13 cellular contexts compared by ENCODE assay signal in genomic region chr5:136066705-136067271, GRCh38. TPM values are rescaled to one million over a fixed set of nuclear protein-coding genes. Genes with fewer than 3 reads are reported as not detected.
DNase-seq lines count a peak whose midpoint lies in the region; ATAC-seq, FAIRE-seq and TF ChIP-seq lines count a peak whose summit lies in the region.
"Had no signal": no experiment of that assay in that cellular context is flagged by ENCODE, and none has a peak within 500 bp of the region (broad histone marks: within the 10 kb centered on the region; RNA-seq: fewer than 3 reads in every experiment).

No MANE protein-coding gene starts in this region.

- FAIRE-seq in GM12878 (lab: Jason Lieb, UNC) = no peak
- FAIRE-seq: A204.1, TTC549, urothelium cell line had no signal

- ATAC-seq in GM12878 (peak; percentile 62), GM21390 (IDR thresholded peaks at IDR 0.05; ENCODE audit: unreplicated experiment) (no peak)
- no peak for ATAC-seq in activated T-helper 17 cell treated with anti-CD3 and anti-CD28 coated beads, Interleukin-2, amount 50 U/mL, for 72 hours (replicated peaks)
- ATAC-seq in activated CD8-positive, alpha-beta T cell treated with anti-CD3 and anti-CD28 coated beads, Interleukin-2, amount 10 ng/mL, durations not matched to agents 7 days and 5 days = no peak

- intact Hi-C loops in GM12878 (cut with micrococcal nuclease; ENCODE audit: unreplicated experiment) = no loop called here

- DNase-seq in NCI-H2107 treated with DMSO at 0.1 percent for 48 hours (lab: John Stamatoyannopoulos, UW; ENCODE audit: unreplicated experiment) (peak; percentile 1), NCI-H2107 (lab: John Stamatoyannopoulos, UW) (no peak), GM12878 (ENCODE audit: low read depth, low spot score) (no peak), iris pigment epithelial cell (ENCODE audit: low read depth) (peak; percentile 67), type B pancreatic cell (ENCODE audit: extremely low spot score, unreplicated experiment) (peak; percentile 39)
- DNase-seq in activated CD8-positive, alpha-beta T cell treated with anti-CD3 and anti-CD28 coated beads, Interleukin-2, amount 10 ng/mL, durations not matched to agents 7 days and 5 days = no peak
- DNase-seq: activated naive CD8-positive, alpha-beta T cell treated with anti-CD3 and anti-CD28 coated beads, Interleukin-2, amount 10 ng/mL, durations not matched to agents 7 days and 5 days; NCI-H1105 treated with DMSO at 0.1 percent for 48 hours had no signal

- BruUV-seq in GM12878 (replicated peaks; lab: Mats Ljungman, UMichigan) = no TSS peak

- TF ChIP-seq CTCF in GM12878 (IDR thresholded peaks at IDR 0.05 in 2 of 3, conservative IDR thresholded peaks at IDR 0.05 in 1 of 3; ENCODE audit: control insufficient read depth in 2 of 3, extremely low read depth in 1 of 3, insufficient read depth in 1 of 3, low read depth in 3 of 3, low read length in 3 of 3) (0 out of 6 replicates have a peak, but pooled peaks of 1 of the 3 experiments have one; percentile 2), type B pancreatic cell (conservative IDR thresholded peaks at IDR 0.05) (no peak)

- H3K9me3 Mint-ChIP-seq in type B pancreatic cell = peaks cover 9% of the 10 kb centered on the region
- no peaks in the 10 kb centered on the region for H3K9me3 Mint-ChIP-seq in activated T-helper 17 cell treated with anti-CD3 and anti-CD28 coated beads, Interleukin-2, amount 50 U/mL, for 72 hours
- H3K9me3 Mint-ChIP-seq in activated CD8-positive, alpha-beta T cell treated with anti-CD3 and anti-CD28 coated beads, Interleukin-2, amount 10 ng/mL, durations not matched to agents 7 days and 5 days (ENCODE audit: insufficient read depth) = no peaks in the 10 kb centered on the region
- H3K9me3 Mint-ChIP-seq: activated naive CD8-positive, alpha-beta T cell treated with anti-CD3 and anti-CD28 coated beads, Interleukin-2, amount 10 ng/mL, durations not matched to agents 7 days and 5 days had no signal

- no peaks in the 10 kb centered on the region; a peak in 1 of 4 replicates for H3K27me3 ChIP-seq in GM12878 (replicated peaks in 1 of 2; ENCODE audit: control insufficient read depth in 2 of 2, insufficient read depth in 2 of 2, low read length in 1 of 2)

- POLR2A ChIA-PET in GM12878 (lab: Charles Lee) = interaction anchor here (1.5 kb wide), 1 partner anchor 13 kb away, joined by 3 read pairs; no protein-coding TSS in a partner anchor
- POLR2A ChIA-PET in activated CD8-positive, alpha-beta T cell treated with anti-CD3 and anti-CD28 coated beads, Interleukin-2, amount 10 ng/mL, durations not matched to agents 7 days and 5 days (lab: Charles Lee) = no interaction called here

- H3K4me3 ChIP-seq in GM12878 = no peak overlapping the region

- TF ChIP-seq POLR2A in GM12878 (IDR thresholded peaks at IDR 0.05; ENCODE audit: low read depth, low read length) = no peak

- H3K4me3 Mint-ChIP-seq in type B pancreatic cell = no peak overlapping the region
- no peak overlapping the region for H3K4me3 Mint-ChIP-seq in activated T-helper 17 cell treated with anti-CD3 and anti-CD28 coated beads, Interleukin-2, amount 50 U/mL, for 72 hours
- H3K4me3 Mint-ChIP-seq in activated CD8-positive, alpha-beta T cell treated with anti-CD3 and anti-CD28 coated beads, Interleukin-2, amount 10 ng/mL, durations not matched to agents 7 days and 5 days = no peak overlapping the region
- H3K4me3 Mint-ChIP-seq: activated naive CD8-positive, alpha-beta T cell treated with anti-CD3 and anti-CD28 coated beads, Interleukin-2, amount 10 ng/mL, durations not matched to agents 7 days and 5 days had no signal

- H3K27ac ChIP-seq in GM12878 (ENCODE audit: control insufficient read depth, insufficient read depth) = no peak overlapping the region

- H3K4me1 ChIP-seq in GM12878 (ENCODE audit: control insufficient read depth, insufficient read depth, low read length) = no peaks in the 10 kb centered on the region

- no peaks in the 10 kb centered on the region for H4K20me1 ChIP-seq in GM12878 (ENCODE audit: control insufficient read depth, insufficient read depth)

- no peak overlapping the region for H3K9ac ChIP-seq in GM12878 (ENCODE audit: control insufficient read depth, insufficient read depth, low read length)

- no peaks in the 10 kb centered on the region; the same call in 2 of the 3 replicates for H3K9me3 ChIP-seq in GM12878 (replicated peaks; ENCODE audit: control insufficient read depth, insufficient read depth, low read length)

- no peaks in the 10 kb centered on the region for H3K79me2 ChIP-seq in GM12878 (ENCODE audit: control insufficient read depth, insufficient read depth, low read length)

- no peak overlapping the region for H3K4me2 ChIP-seq in GM12878 (ENCODE audit: control insufficient read depth, insufficient read depth)

- no peaks in the 10 kb centered on the region; a peak in 1 of 4 replicates for H3K36me3 ChIP-seq in GM12878 (ENCODE audit: control insufficient read depth in 2 of 2, insufficient read depth in 2 of 2, low read length in 1 of 2)

- H3K36me3 Mint-ChIP-seq in type B pancreatic cell = peaks cover 13% of the 10 kb centered on the region
- no peaks in the 10 kb centered on the region for H3K36me3 Mint-ChIP-seq in activated T-helper 17 cell treated with anti-CD3 and anti-CD28 coated beads, Interleukin-2, amount 50 U/mL, for 72 hours (ENCODE audit: low read depth)
- H3K36me3 Mint-ChIP-seq in activated CD8-positive, alpha-beta T cell treated with anti-CD3 and anti-CD28 coated beads, Interleukin-2, amount 10 ng/mL, durations not matched to agents 7 days and 5 days (ENCODE audit: low read depth) = no peaks in the 10 kb centered on the region
- H3K36me3 Mint-ChIP-seq: activated naive CD8-positive, alpha-beta T cell treated with anti-CD3 and anti-CD28 coated beads, Interleukin-2, amount 10 ng/mL, durations not matched to agents 7 days and 5 days had no signal

- RAD21 ChIA-PET in GM12878 (lab: Charles Lee; ENCODE audit: unreplicated experiment) = interaction anchor here (1.5 kb wide), 1 partner anchor 34 kb away, joined by 5 read pairs; no protein-coding TSS in a partner anchor

- no peak for TF ChIP-seq RAD21 in GM12878 (IDR thresholded peaks at IDR 0.05; ENCODE audit: insufficient read depth, low read depth, low read length)

- no peak for TF ChIP-seq EP300 in GM12878 (IDR thresholded peaks at IDR 0.05; ENCODE audit: borderline replicate concordance in 1 of 2, control insufficient read depth in 1 of 2, low read depth in 2 of 2, low read length in 2 of 2)

- SMC1A ChIA-PET in GM12878 (lab: Charles Lee; ENCODE audit: uncharacterized antibody, unreplicated experiment) = interaction anchor here (1.2 to 5.1 kb wide), 3 partner anchors 15 to 106 kb away, joined by 3 to 56 read pairs (median 56); no protein-coding TSS in a partner anchor

- H3K27ac Mint-ChIP-seq in type B pancreatic cell = peak overlapping the region; percentile 27
- no peak overlapping the region for H3K27ac Mint-ChIP-seq in activated T-helper 17 cell treated with anti-CD3 and anti-CD28 coated beads, Interleukin-2, amount 50 U/mL, for 72 hours
- no peak overlapping the region for H3K27ac Mint-ChIP-seq in activated CD8-positive, alpha-beta T cell treated with anti-CD3 and anti-CD28 coated beads, Interleukin-2, amount 10 ng/mL, durations not matched to agents 7 days and 5 days
- H3K27ac Mint-ChIP-seq: activated naive CD8-positive, alpha-beta T cell treated with anti-CD3 and anti-CD28 coated beads, Interleukin-2, amount 10 ng/mL, durations not matched to agents 7 days and 5 days had no signal

- WGBS in GM12878 (ENCODE audit: insufficient coverage, insufficient replicate concordance, low lambda C conversion rate, missing lambda C conversion rate) = 29% methylated on average over 4 of the region's 4 CpGs

- CTCF ChIA-PET in GM12878 (lab: Yijun Ruan, JAX) = interaction anchor here (1.6 to 5.9 kb wide), 2 partner anchors 9 to 16 kb away, joined by 4 to 74 read pairs; no protein-coding TSS in a partner anchor
- CTCF ChIA-PET in activated CD8-positive, alpha-beta T cell treated with anti-CD3 and anti-CD28 coated beads, Interleukin-2, amount 10 ng/mL, durations not matched to agents 7 days and 5 days (lab: Charles Lee) = no interaction called here

- no peak overlapping the region for H2AFZ ChIP-seq in GM12878 (ENCODE audit: control insufficient read depth, low read depth, low read length)

- H3K27me3 Mint-ChIP-seq in type B pancreatic cell = peaks cover 4% of the 10 kb centered on the region
- peaks cover 9% of the 10 kb centered on the region for H3K27me3 Mint-ChIP-seq in activated T-helper 17 cell treated with anti-CD3 and anti-CD28 coated beads, Interleukin-2, amount 50 U/mL, for 72 hours
- peaks cover 7% of the 10 kb centered on the region for H3K27me3 Mint-ChIP-seq in activated CD8-positive, alpha-beta T cell treated with anti-CD3 and anti-CD28 coated beads, Interleukin-2, amount 10 ng/mL, durations not matched to agents 7 days and 5 days (ENCODE audit: low read depth)

- in situ Hi-C loops in GM12878 (cut with MboI) = no loop called here

- peaks cover 9% of the 10 kb centered on the region for H3K4me1 Mint-ChIP-seq in type B pancreatic cell (ENCODE audit: unreplicated experiment)
- H3K4me1 Mint-ChIP-seq in activated T-helper 17 cell treated with anti-CD3 and anti-CD28 coated beads, Interleukin-2, amount 50 U/mL, for 72 hours = no peaks in the 10 kb centered on the region
- no peaks in the 10 kb centered on the region for H3K4me1 Mint-ChIP-seq in activated CD8-positive, alpha-beta T cell treated with anti-CD3 and anti-CD28 coated beads, Interleukin-2, amount 10 ng/mL, durations not matched to agents 7 days and 5 days (ENCODE audit: low read depth)
- H3K4me1 Mint-ChIP-seq: activated naive CD8-positive, alpha-beta T cell treated with anti-CD3 and anti-CD28 coated beads, Interleukin-2, amount 10 ng/mL, durations not matched to agents 7 days and 5 days had no signal

RNA-seq across cellular contexts. Expression of gene TGFBI, which starts 38.0 kb away (rescaled TPM):
- 0.84 TPM in 1 of 2 replicates, not detected in the other for total RNA-seq in GM12878 (2013; cell fraction: nucleolus; rRNA removed)
- 0.17 and 0.71 TPM in 2 replicates for total RNA-seq in GM12878 (2014; rRNA removed)
- 0.09 and 0.13 TPM in 2 replicates for total RNA-seq in GM12878 (2014; rRNA removed; fragmentation: Illumina TruSeq; extraction: Trizol)
- 0.64 and 1.3 TPM in 2 replicates for total RNA-seq in GM12878 (2021)
- polyA plus RNA-seq in GM12878 (2011; ENCODE audit: low read depth) = not detected
- polyA plus RNA-seq in GM12878 (2011; rRNA removed) = 0.06 and 0.20 TPM in 2 replicates
- polyA plus RNA-seq in GM12878 (2011; cell fraction: cytosol; rRNA removed) = 0.13 and 0.22 TPM in 2 replicates
- 0.37 and 0.39 TPM in 2 replicates for polyA plus RNA-seq in GM12878 (2011; cell fraction: nucleus; rRNA removed)
- 0.32 and 0.45 TPM in 2 replicates for polyA plus RNA-seq in GM12878 (2012)
- polyA plus RNA-seq in GM12878 (2014; fragmentation: Illumina TruSeq; extraction: Trizol) = 0.12 TPM in 1 of 2 replicates, not detected in the other
- under 1 TPM; 0.16 to 0.22 TPM for polyA plus RNA-seq in GM12878 (2014; fragmentation: Nextera tagmentation; extraction: Ambion mirVana)
- 0.13 and 0.23 TPM in 2 replicates for polyA plus RNA-seq in GM12878 (2014; rRNA removed)
- 1 to 10 TPM; 1.7 to 1.8 TPM for polyA plus RNA-seq in GM12878 (2016; fragmentation: Nextera tagmentation; extraction: Ambion mirVana)
- polyA minus RNA-seq in GM12878 (2011; rRNA and poly(A)+ RNA removed) = 0.44 and 0.62 TPM in 2 replicates
- polyA minus RNA-seq in GM12878 (2011; cell fraction: cytosol; rRNA and poly(A)+ RNA removed) = 0.80 and 1.1 TPM in 2 replicates
- 0.24 TPM in 1 of 2 replicates, not detected in the other for polyA minus RNA-seq in GM12878 (2011; cell fraction: nucleus; rRNA and poly(A)+ RNA removed)
- total RNA-seq in type B pancreatic cell (ENCODE audit: low replicate concordance) = 71.4 and 302 TPM in 2 replicates
- under 1 TPM in 1 of 2 donors, not detected in 1; 0.78 TPM for total RNA-seq in activated T-helper 17 cell treated with anti-CD3 and anti-CD28 coated beads, Interleukin-2, amount 50 U/mL, for 72 hours
- total RNA-seq in activated CD8-positive, alpha-beta T cell treated with anti-CD3 and anti-CD28 coated beads, Interleukin-2, amount 10 ng/mL, durations not matched to agents 7 days and 5 days = not detected

Comparison
In these comparisons a context has a peak if more than half of its experiments do, and no peak if none do; other contexts are left out.
1. DNase-seq: peak in NCI-H2107 treated with DMSO at 0.1 percent for 48 hours (single experiment), iris pigment epithelial cell (single experiment) and type B pancreatic cell (single experiment); none in NCI-H2107 (single experiment), GM12878 (single experiment) and activated CD8-positive, alpha-beta T cell treated with anti-CD3 and anti-CD28 coated beads, Interleukin-2, amount 10 ng/mL, durations not matched to agents 7 days and 5 days (single experiment).
2. RNA of gene TGFBI, which starts 38.0 kb away (total RNA-seq): 71.4 to 302 TPM in type B pancreatic cell; 0.78 TPM in activated T-helper 17 cell treated with anti-CD3 and anti-CD28 coated beads, Interleukin-2, amount 50 U/mL, for 72 hours, not detected in activated CD8-positive, alpha-beta T cell treated with anti-CD3 and anti-CD28 coated beads, Interleukin-2, amount 10 ng/mL, durations not matched to agents 7 days and 5 days and 0.09 to 1.3 TPM in GM12878; every median in the first group is over 10 times any median in the second.